In genomic region chr16:71426880-71427615, GRCh38 we compare ENCODE assay signal across 16 cellular contexts. TPM values are rescaled to one million over a fixed set of nuclear protein-coding genes. Genes with fewer than 3 reads are reported as not detected.
DNase-seq lines count a peak whose midpoint lies in the region; ATAC-seq and TF ChIP-seq lines count a peak whose summit lies in the region.
"Had no signal": no experiment of that assay in that cellular context is flagged by ENCODE, and none has a peak within 500 bp of the region (broad histone marks: within the 10 kb centered on the region; RNA-seq: fewer than 3 reads in every experiment).

No MANE protein-coding gene starts in this region.

- peaks cover 16% of the 10 kb centered on the region for H3K4me1 Mint-ChIP-seq in WTC11
- H3K4me1 Mint-ChIP-seq in stimulated activated naive CD8-positive, alpha-beta T cell treated with anti-CD3 and anti-CD28 coated beads, Interleukin-15, amount 100 ng/mL, for 72 hours: peaks cover 12% of the 10 kb centered on the region
- H3K4me1 Mint-ChIP-seq: CD14-positive monocyte had no signal

- peak overlapping the region; percentile 0; the same call in 1 of the 2 replicates for H3K4me3 ChIP-seq in iPS-20b (ENCODE audit: low read length)

- CTCF ChIA-PET in WTC11 (lab: Charles Lee): interaction anchor here (1.0 to 6.4 kb wide), 11 partner anchors 13 to 184 kb away, joined by 3 to 76 read pairs (median 6); partner anchors contain the start of gene CHST4

- H3K27me3 ChIP-seq in iPS-20b (ENCODE audit: insufficient read depth, low read length): peaks cover 53% of the 10 kb centered on the region

- no peak overlapping the region for H3K27ac ChIP-seq in iPS-20b (ENCODE audit: low read length)

- no peak for TF ChIP-seq CTCF in WTC11 (IDR thresholded peaks at IDR 0.05)

- H3K9ac ChIP-seq in iPS-20b (ENCODE audit: low read depth, low read length): no peak overlapping the region

- H3K36me3 Mint-ChIP-seq in WTC11: no peaks in the 10 kb centered on the region
- H3K36me3 Mint-ChIP-seq: CD14-positive monocyte, T-cell had no signal

- no peaks in the 10 kb centered on the region for H3K4me1 ChIP-seq in iPS-20b (ENCODE audit: insufficient read depth, low read length)

- peak; percentile 10 for DNase-seq in activated effector memory CD4-positive, alpha-beta T cell treated with anti-CD3 and anti-CD28 coated beads, Interleukin-2, amount 50 U/mL, for 16 hours
- DNase-seq in activated effector memory CD4-positive, alpha-beta T cell treated with Interleukin-2 at 50 U/mL for 16 hours: no peak
- DNase-seq in WTC11 (ENCODE audit: low spot score): no peak
- no peak for DNase-seq in stimulated activated naive CD8-positive, alpha-beta T cell treated with anti-CD3 and anti-CD28 coated beads, Interleukin-15, amount 100 ng/mL, for 72 hours
- DNase-seq in inferior parietal cortex (ENCODE audit: extremely low spot score): no peak
- DNase-seq in HCEC 1CT: no peak
- DNase-seq: hippocampal formation, midbrain, NCI-H187, NCI-H446 treated with DMSO at 0.1 percent for 48 hours had no signal

- peaks cover 56% of the 10 kb centered on the region for H3K27me3 Mint-ChIP-seq in WTC11 (ENCODE audit: low read depth)
- H3K27me3 Mint-ChIP-seq in stimulated activated naive CD8-positive, alpha-beta T cell treated with anti-CD3 and anti-CD28 coated beads, Interleukin-15, amount 100 ng/mL, for 72 hours: peaks cover 62% of the 10 kb centered on the region

- ATAC-seq in WTC11 (no peak), GM21447 (IDR thresholded peaks at IDR 0.05; ENCODE audit: unreplicated experiment) (no peak)
- ATAC-seq in stimulated activated naive CD8-positive, alpha-beta T cell treated with anti-CD3 and anti-CD28 coated beads, Interleukin-15, amount 100 ng/mL, for 72 hours: peak; percentile 6
- ATAC-seq: sciatic nerve had no signal

- no peaks in the 10 kb centered on the region for H3K36me3 ChIP-seq in iPS-20b (ENCODE audit: insufficient read depth, low read depth, low read length)

- POLR2A ChIA-PET in WTC11 (lab: Charles Lee): interaction anchor here (0.6 kb wide), 1 partner anchor 26 kb away, joined by 7 read pairs; no protein-coding TSS in a partner anchor

- peak overlapping the region; percentile 82 for H3K4me3 Mint-ChIP-seq in WTC11
- H3K4me3 Mint-ChIP-seq in stimulated activated naive CD8-positive, alpha-beta T cell treated with anti-CD3 and anti-CD28 coated beads, Interleukin-15, amount 100 ng/mL, for 72 hours: peak overlapping the region in 1 of 2 donors; percentile 67

- no peaks in the 10 kb centered on the region; the same call in 1 of the 2 replicates for H3K9me3 ChIP-seq in iPS-20b (ENCODE audit: insufficient read depth, low read depth, low read length)

- H3K27ac Mint-ChIP-seq in WTC11: peak overlapping the region; percentile 95
- H3K27ac Mint-ChIP-seq in stimulated activated naive CD8-positive, alpha-beta T cell treated with anti-CD3 and anti-CD28 coated beads, Interleukin-15, amount 100 ng/mL, for 72 hours: no peak overlapping the region
- H3K27ac Mint-ChIP-seq: CD14-positive monocyte, T-cell had no signal

- no peaks in the 10 kb centered on the region for H3K9me3 Mint-ChIP-seq in WTC11
- H3K9me3 Mint-ChIP-seq in stimulated activated naive CD8-positive, alpha-beta T cell treated with anti-CD3 and anti-CD28 coated beads, Interleukin-15, amount 100 ng/mL, for 72 hours: peaks cover 0 to 8% of the 10 kb centered on the region in 2 donors
- H3K9me3 Mint-ChIP-seq: T-cell had no signal

TF ChIP-seq in WTC11, 78 proteins besides CTCF, POLR2A, EP300 and RAD21:
- TF ChIP-seq CREB1 (CRISPR knock-in tag; IDR thresholded peaks at IDR 0.05) (no peak), ARID4B (CRISPR knock-in tag; IDR thresholded peaks at IDR 0.05; ENCODE audit: borderline replicate concordance) (no peak), NR2C2 (CRISPR knock-in tag; IDR thresholded peaks at IDR 0.05) (no peak), TEAD1 (CRISPR knock-in tag; IDR thresholded peaks at IDR 0.05) (no peak), CBFB (CRISPR knock-in tag; IDR thresholded peaks at IDR 0.05; ENCODE audit: low read depth) (no peak), FOXJ3 (CRISPR knock-in tag; IDR thresholded peaks at IDR 0.05; ENCODE audit: borderline replicate concordance) (no peak), SMAD4 (CRISPR knock-in tag; IDR thresholded peaks at IDR 0.05) (no peak)

RNA-seq across cellular contexts. Expression of gene TLE7, which starts 14.8 kb away (rescaled TPM):
- 0.23 to 0.62 TPM (median 0.55 TPM) in 3 replicates for total RNA-seq in WTC11 (2021)
- total RNA-seq: aorta, sciatic nerve, T-cell had no signal

RNA-seq across cellular contexts. Expression of gene ZNF23, which starts 35.0 kb away (rescaled TPM):
- 9.6 to 11.6 TPM (median 10.5 TPM) in 3 replicates for total RNA-seq in WTC11 (2021)
